Comparison of ENCODE assay signal across 9 cellular contexts in genomic region chr9:14433841-14434511, GRCh38.
DNase-seq lines count a peak whose midpoint lies in the region; ATAC-seq and TF ChIP-seq lines count a peak whose summit lies in the region.
"Had no signal": no experiment of that assay in that cellular context is flagged by ENCODE, and none has a peak within 500 bp of the region (broad histone marks: within the 10 kb centered on the region; RNA-seq: fewer than 3 reads in every experiment).

No MANE protein-coding gene starts in this region.

- no peak overlapping the region for H3K27ac Mint-ChIP-seq in neural crest cell (ENCODE audit: unreplicated experiment)
- no peak overlapping the region for H3K27ac Mint-ChIP-seq in activated naive CD4-positive, alpha-beta T cell treated with anti-CD3 and anti-CD28 coated beads, Interleukin-2, amount 50 U/mL, for 72 hours
- H3K27ac Mint-ChIP-seq: B cell had no signal

- peaks cover 25% of the 10 kb centered on the region for H3K4me1 Mint-ChIP-seq in neural crest cell
- H3K4me1 Mint-ChIP-seq: B cell had no signal

- no peaks in the 10 kb centered on the region for H3K36me3 Mint-ChIP-seq in neural crest cell (ENCODE audit: low read depth)
- H3K36me3 Mint-ChIP-seq in activated naive CD4-positive, alpha-beta T cell treated with anti-CD3 and anti-CD28 coated beads, Interleukin-2, amount 50 U/mL, for 72 hours = no peaks in the 10 kb centered on the region

- no peaks in the 10 kb centered on the region for H3K27me3 ChIP-seq in endocrine pancreas (ENCODE audit: control insufficient read depth, insufficient read depth, low read length)

- no peaks in the 10 kb centered on the region for H3K9me3 ChIP-seq in endocrine pancreas (ENCODE audit: control insufficient read depth, low read length)

- TF ChIP-seq CTCF in neural crest cell (conservative IDR thresholded peaks at IDR 0.05) = peak; percentile 63

- no peaks in the 10 kb centered on the region for H3K36me3 ChIP-seq in endocrine pancreas (ENCODE audit: control insufficient read depth, insufficient read depth, low read length)

- no peaks in the 10 kb centered on the region for H3K9me3 Mint-ChIP-seq in neural crest cell
- no peaks in the 10 kb centered on the region for H3K9me3 Mint-ChIP-seq in activated naive CD4-positive, alpha-beta T cell treated with anti-CD3 and anti-CD28 coated beads, Interleukin-2, amount 50 U/mL, for 72 hours

- peaks cover 6% of the 10 kb centered on the region for H3K4me1 ChIP-seq in endocrine pancreas (ENCODE audit: control insufficient read depth, insufficient read depth, low read length)

- ATAC-seq in activated naive CD4-positive, alpha-beta T cell treated with anti-CD3 and anti-CD28 coated beads, Interleukin-2, amount 50 U/mL, for 72 hours = no peak

- peak overlapping the region; percentile 1 for H3K4me3 ChIP-seq in endocrine pancreas (ENCODE audit: control insufficient read depth, insufficient read depth, low read length)

- H3K9ac ChIP-seq in endocrine pancreas (ENCODE audit: control insufficient read depth, insufficient read depth, low read length) = no peak overlapping the region

- peak in 2 of 3 experiments; percentile 27 to 71 for DNase-seq in NCI-H1417 (lab: John Stamatoyannopoulos, UW)
- no peak for DNase-seq in NCI-H1417 treated with DMSO at 0.1 percent for 48 hours (lab: John Stamatoyannopoulos, UW)
- DNase-seq in NCI-H774 (lab: John Stamatoyannopoulos, UW) = peak; percentile 56
- DNase-seq in neural crest cell (ENCODE audit: low read depth, low spot score) = no peak
- DNase-seq in activated gamma-delta T cell treated with Interleukin-2 at 50 U/mL for 16 hours = no peak
- no peak for DNase-seq in activated T-cell treated with anti-CD3 and anti-CD28 coated beads for 4 hours
- DNase-seq in activated naive CD4-positive, alpha-beta T cell treated with anti-CD3 and anti-CD28 coated beads, Interleukin-2, amount 50 U/mL, for 72 hours (ENCODE audit: low spot score in 2 of 2) = no peak

- H3K27me3 Mint-ChIP-seq in neural crest cell (ENCODE audit: low read depth) = no peaks in the 10 kb centered on the region

- no peak overlapping the region for H3K4me3 Mint-ChIP-seq in neural crest cell
- H3K4me3 Mint-ChIP-seq: B cell had no signal

Comparison
In these comparisons a context has a peak if more than half of its experiments do, and no peak if none do; other contexts are left out.
1. DNase-seq: peak in NCI-H1417 (2 of 3) and NCI-H774 (single experiment); none in NCI-H1417 treated with DMSO at 0.1 percent for 48 hours (single experiment), neural crest cell (single experiment), activated gamma-delta T cell treated with Interleukin-2 at 50 U/mL for 16 hours (single experiment), activated T-cell treated with anti-CD3 and anti-CD28 coated beads for 4 hours (single experiment) and activated naive CD4-positive, alpha-beta T cell treated with anti-CD3 and anti-CD28 coated beads, Interleukin-2, amount 50 U/mL, for 72 hours (0 of 2).